Comparison of ENCODE assay signal across 20 cellular contexts in the genomic region with DNA sequence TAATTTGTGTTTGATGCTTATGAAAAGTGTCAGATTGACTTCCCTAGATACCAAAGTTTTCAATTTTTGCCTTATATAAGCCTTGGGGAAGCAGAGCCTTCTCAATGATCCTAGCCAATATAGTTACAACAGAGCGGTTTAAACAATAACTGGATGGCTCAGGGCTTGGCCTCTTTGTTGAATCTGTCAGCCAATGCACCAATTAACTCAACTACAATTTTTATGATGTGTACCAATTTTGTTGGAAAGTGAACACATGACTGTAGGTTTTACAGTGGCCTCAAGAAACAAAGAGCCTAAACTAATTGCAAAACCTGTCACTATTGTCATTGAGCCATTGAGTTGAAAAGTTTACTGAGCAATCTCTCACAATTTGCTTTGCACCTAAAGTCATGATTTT.
"Had no signal": no experiment of that assay in that cellular context is flagged by ENCODE, and none has a peak within 500 bp of the region (broad histone marks: within the 10 kb centered on the region; RNA-seq: fewer than 3 reads in every experiment).

No MANE protein-coding gene starts in this region.

- ATAC-seq: activated CD8-positive, alpha-beta memory T cell treated with anti-CD3 and anti-CD28 coated beads, Interleukin-2, amount 10 ng/mL, durations not matched to agents 7 days and 5 days; activated naive CD4-positive, alpha-beta T cell treated with anti-CD3 and anti-CD28 coated beads, Interleukin-2, amount 50 U/mL, for 72 hours; activated naive CD8-positive, alpha-beta T cell treated with anti-CD3 and anti-CD28 coated beads, Interleukin-2, amount 50 U/mL, for 24 hours; PC-3; WTC11 had no signal

- DNase-seq: activated CD4-positive, alpha-beta T cell treated with anti-CD3 and anti-CD28 coated beads for 48 hours; activated CD4-positive, alpha-beta T cell treated with anti-CD3 and anti-CD28 coated beads, Interleukin-2, amount 50 U/mL, for 48 hours; activated CD4-positive, CD25-positive, alpha-beta regulatory T cell treated with anti-CD3 and anti-CD28 coated beads, Interleukin-2, amount 50 U/mL, for 72 hours; activated CD8-positive, alpha-beta memory T cell treated with anti-CD3 and anti-CD28 coated beads, Interleukin-2, amount 10 ng/mL, durations not matched to agents 7 days and 5 days; activated effector memory CD4-positive, alpha-beta T cell treated with Interleukin-2 at 50 U/mL for 16 hours; activated naive CD4-positive, alpha-beta T cell; activated naive CD8-positive, alpha-beta T cell treated with anti-CD3 and anti-CD28 coated beads, Interleukin-2, amount 50 U/mL, for 24 hours; activated T-cell treated with anti-CD3 and anti-CD28 coated beads, Interleukin-2, amount 50 U/mL, for 24 hours; amygdala; KBM-7; NCI-H1092; NCI-H1930; NCI-H2171; NCI-H2227 treated with DMSO at 0.1 percent for 48 hours; NCI-H446 treated with DMSO at 0.1 percent for 48 hours; NCI-H524 treated with DMSO at 0.1 percent for 48 hours; PC-3; SHP77 treated with DMSO at 0.1 percent for 48 hours had no signal
